In genomic region chr20:36314734-36315544, GRCh38 we compare ENCODE assay signal across 1 cellular context.
TF ChIP-seq lines count a peak whose summit lies in the region.

No MANE protein-coding gene starts in this region.

TF ChIP-seq in IMR-90, 13 proteins besides CTCF, POLR2A, EP300 and RAD21 (continued from another document):
- no peak for TF ChIP-seq MXI1 (IDR thresholded peaks at IDR 0.05; ENCODE audit: borderline replicate concordance, low read depth, low read length)
- no peak for TF ChIP-seq ELK1 (IDR thresholded peaks at IDR 0.05; ENCODE audit: borderline replicate concordance, low read depth, low read length)
- TF ChIP-seq RCOR1 (IDR thresholded peaks at IDR 0.05; ENCODE audit: insufficient replicate concordance, low read length) = no peak
TF ChIP-seq in IMR-90: peak in this region for 0.
